8 cellular contexts compared by ENCODE assay signal in genomic region chr1:164559342-164560070, GRCh38. TPM values are rescaled to one million over a fixed set of nuclear protein-coding genes. Genes with fewer than 3 reads are reported as not detected.
A peak's percentile ranks its signal among the peaks of the same experiment; 100 is the strongest.
DNase-seq lines count a peak whose midpoint lies in the region; ATAC-seq and TF ChIP-seq lines count a peak whose summit lies in the region.

No MANE protein-coding gene starts in this region.

- no peaks in the 10 kb centered on the region for H3K36me3 ChIP-seq in skeletal muscle satellite cell (ENCODE audit: insufficient read depth, low read length)

- H3K9ac ChIP-seq in skeletal muscle satellite cell (ENCODE audit: low read depth, low read length): peak overlapping the region; percentile 80

- POLR2A ChIA-PET in MCF 10A (lab: Yijun Ruan, JAX): interaction anchor here (0.6 to 5.5 kb wide), 17 partner anchors 8 to 276 kb away, joined by 3 to 50 read pairs (median 5); no protein-coding TSS in a partner anchor

- H3K27ac Mint-ChIP-seq in MCF 10A (ENCODE audit: low read depth, unreplicated experiment): peak overlapping the region; percentile 99
- no peak overlapping the region for H3K27ac Mint-ChIP-seq in immature natural killer cell

- H3K27me3 ChIP-seq in skeletal muscle satellite cell (ENCODE audit: control insufficient read depth, insufficient read depth, low read length): no peaks in the 10 kb centered on the region

- CTCF ChIA-PET in MCF 10A (lab: Yijun Ruan, JAX): interaction anchor here (0.6 to 2.9 kb wide), 6 partner anchors 43 to 319 kb away, joined by 3 to 18 read pairs (median 5); no protein-coding TSS in a partner anchor

- peak overlapping the region; percentile 89 for H3K4me3 Mint-ChIP-seq in MCF 10A (ENCODE audit: unreplicated experiment)
- H3K4me3 Mint-ChIP-seq in immature natural killer cell: peak overlapping the region; percentile 67 to 88 (median 79)

- H3K4me1 Mint-ChIP-seq in MCF 10A (ENCODE audit: insufficient read depth, unreplicated experiment): peaks cover 23% of the 10 kb centered on the region
- H3K4me1 Mint-ChIP-seq in immature natural killer cell: peaks cover 16 to 35% of the 10 kb centered on the region in 2 donors

- H3K4me2 ChIP-seq in skeletal muscle satellite cell (ENCODE audit: low read length): peak overlapping the region; percentile 86

- ATAC-seq in GM18861 (IDR thresholded peaks at IDR 0.05; ENCODE audit: unreplicated experiment): no peak
- ATAC-seq in HG02852 (IDR thresholded peaks at IDR 0.05; ENCODE audit: unreplicated experiment): no peak

- no peaks in the 10 kb centered on the region for H3K36me3 Mint-ChIP-seq in MCF 10A (ENCODE audit: insufficient read depth, unreplicated experiment)
- no peaks in the 10 kb centered on the region for H3K36me3 Mint-ChIP-seq in immature natural killer cell

- BruUV-seq in MCF 10A (replicated peaks; lab: Mats Ljungman, UMichigan): no TSS peak

- peak; percentile 52 for DNase-seq in EL
- peak; percentile 29 for DNase-seq in NCI-H2171 treated with DMSO at 0.1 percent for 48 hours (lab: John Stamatoyannopoulos, UW)
- peak; percentile 52 for DNase-seq in MCF 10A (ENCODE audit: unreplicated experiment)
- no peak for DNase-seq in immature natural killer cell
- no peak for DNase-seq in stimulated activated CD4-positive, alpha-beta T cell treated with anti-CD3 and anti-CD28 coated beads, Interleukin-12 subunit alpha, Interleukin-12 subunit beta, amount 100 ng/mL, for 4 hours

- intact Hi-C loops in MCF 10A (cut with micrococcal nuclease): loop anchor here (2.0 to 5.0 kb wide), 2 partner anchors 148 to 227 kb away; no protein-coding TSS in a partner anchor

- H3K27me3 Mint-ChIP-seq in MCF 10A (ENCODE audit: insufficient read depth, unreplicated experiment) (no peaks in the 10 kb centered on the region), immature natural killer cell (ENCODE audit: low read depth in 3 of 3) (peaks cover 2 to 8% (median 5%) of the 10 kb centered on the region in 3 donors)

- peak overlapping the region; percentile 84 for H3K4me3 ChIP-seq in skeletal muscle satellite cell (ENCODE audit: low read length)

- H3K9me3 Mint-ChIP-seq in MCF 10A (ENCODE audit: unreplicated experiment) (no peaks in the 10 kb centered on the region), immature natural killer cell (no peaks in the 10 kb centered on the region)

- peaks cover 19% of the 10 kb centered on the region for H3K4me1 ChIP-seq in skeletal muscle satellite cell (ENCODE audit: control insufficient read depth, insufficient read depth, low read length)

- TF ChIP-seq CTCF in MCF 10A (IDR thresholded peaks at IDR 0.05; ENCODE audit: unreplicated experiment): no peak

- H3K9me3 ChIP-seq in skeletal muscle satellite cell (replicated peaks; ENCODE audit: low read length): no peaks in the 10 kb centered on the region

RNA-seq across cellular contexts. Expression of gene PBX1, which starts 0.5 kb away (rescaled TPM):
- total RNA-seq in MCF 10A (2022): 2.3 and 5.8 TPM in 2 replicates
- polyA plus RNA-seq in immature natural killer cell: under 1 TPM in 2 of 3 donors, not detected in 1; 0.40 to 0.72 TPM
- total RNA-seq in skeletal muscle satellite cell (2012; rRNA removed): 13.7 and 14.2 TPM in 2 replicates

Comparison
In these comparisons a context has a peak if more than half of its experiments do, and no peak if none do; other contexts are left out.
1. DNase-seq: peak in EL (single experiment), NCI-H2171 treated with DMSO at 0.1 percent for 48 hours (single experiment) and MCF 10A (single experiment); none in immature natural killer cell (0 of 3) and stimulated activated CD4-positive, alpha-beta T cell treated with anti-CD3 and anti-CD28 coated beads, Interleukin-12 subunit alpha, Interleukin-12 subunit beta, amount 100 ng/mL, for 4 hours (single experiment).